Comparison of ENCODE assay signal across 1 cellular context in genomic region chr5:15500326-15500958, GRCh38.
TF ChIP-seq lines count a peak whose summit lies in the region.

No MANE protein-coding gene starts in this region.

TF ChIP-seq in H1, 55 proteins besides CTCF, POLR2A, EP300 and RAD21 (continued from another document):
- TF ChIP-seq PHF8 (conservative IDR thresholded peaks at IDR 0.05; ENCODE audit: low read depth, low read length) (0 out of 2 replicates have a peak, but pooled peaks have one; percentile 18), HDAC6 (IDR thresholded peaks at IDR 0.05; ENCODE audit: low read depth, low read length) (no peak), SUZ12 (IDR thresholded peaks at IDR 0.05; ENCODE audit: low read length) (peak; percentile 19; the same call in 1 of the 2 replicates), KDM4A (IDR thresholded peaks at IDR 0.05; ENCODE audit: low read depth, low read length, severe bottlenecking) (peak; percentile 98)
- TF ChIP-seq, protein P1, sequence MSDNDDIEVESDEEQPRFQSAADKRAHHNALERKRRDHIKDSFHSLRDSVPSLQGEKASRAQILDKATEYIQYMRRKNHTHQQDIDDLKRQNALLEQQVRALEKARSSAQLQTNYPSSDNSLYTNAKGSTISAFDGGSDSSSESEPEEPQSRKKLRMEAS (IDR thresholded peaks at IDR 0.05) = 0 out of 2 replicates have a peak, but pooled peaks have one; percentile 18
